ENCODE assay signal across 1 cellular context in genomic region chr1:234612352-234613127, GRCh38.
TF ChIP-seq lines count a peak whose summit lies in the region.

No MANE protein-coding gene starts in this region.

TF ChIP-seq in HepG2, 621 proteins besides CTCF, POLR2A, EP300 and RAD21 (continued from another document):
- TF ChIP-seq ZNF318 (CRISPR knock-in tag; IDR thresholded peaks at IDR 0.05) (peak; percentile 42; the same call in 1 of the 2 replicates), PLSCR1 (CRISPR knock-in tag; IDR thresholded peaks at IDR 0.05; ENCODE audit: borderline replicate concordance) (no peak), SNAI1 (CRISPR knock-in tag; IDR thresholded peaks at IDR 0.05; ENCODE audit: borderline replicate concordance) (no peak), PCBP2 (optimal IDR thresholded peaks at IDR 0.05; ENCODE audit: low read depth, low read length, poor library complexity, severe bottlenecking) (no peak), CCAR2 (optimal IDR thresholded peaks at IDR 0.05; ENCODE audit: low read depth, low read length) (peak; percentile 67), FOXJ3 (CRISPR knock-in tag; IDR thresholded peaks at IDR 0.05; ENCODE audit: borderline replicate concordance) (peak; percentile 95), ZNF367 (CRISPR knock-in tag; IDR thresholded peaks at IDR 0.05; ENCODE audit: borderline replicate concordance) (no peak), TMF1 (CRISPR knock-in tag; IDR thresholded peaks at IDR 0.05; ENCODE audit: low read depth) (no peak), MED8 (CRISPR knock-in tag; IDR thresholded peaks at IDR 0.05; ENCODE audit: insufficient replicate concordance) (peak; percentile 100), KMT2B (CRISPR knock-in tag; IDR thresholded peaks at IDR 0.05) (peak; percentile 75), ZNF329 (CRISPR knock-in tag; IDR thresholded peaks at IDR 0.05; ENCODE audit: low read depth) (peak; percentile 58; the same call in 1 of the 2 replicates), KDM6A (CRISPR knock-in tag; IDR thresholded peaks at IDR 0.05; ENCODE audit: low read depth) (no peak), NFE2 (CRISPR knock-in tag; IDR thresholded peaks at IDR 0.05) (0 out of 2 replicates have a peak, but pooled peaks have one; percentile 48), MATR3 (CRISPR knock-in tag; IDR thresholded peaks at IDR 0.05) (no peak), ATRX (CRISPR knock-in tag; IDR thresholded peaks at IDR 0.05; ENCODE audit: borderline replicate concordance) (no peak)
- TF ChIP-seq, protein P1, sequence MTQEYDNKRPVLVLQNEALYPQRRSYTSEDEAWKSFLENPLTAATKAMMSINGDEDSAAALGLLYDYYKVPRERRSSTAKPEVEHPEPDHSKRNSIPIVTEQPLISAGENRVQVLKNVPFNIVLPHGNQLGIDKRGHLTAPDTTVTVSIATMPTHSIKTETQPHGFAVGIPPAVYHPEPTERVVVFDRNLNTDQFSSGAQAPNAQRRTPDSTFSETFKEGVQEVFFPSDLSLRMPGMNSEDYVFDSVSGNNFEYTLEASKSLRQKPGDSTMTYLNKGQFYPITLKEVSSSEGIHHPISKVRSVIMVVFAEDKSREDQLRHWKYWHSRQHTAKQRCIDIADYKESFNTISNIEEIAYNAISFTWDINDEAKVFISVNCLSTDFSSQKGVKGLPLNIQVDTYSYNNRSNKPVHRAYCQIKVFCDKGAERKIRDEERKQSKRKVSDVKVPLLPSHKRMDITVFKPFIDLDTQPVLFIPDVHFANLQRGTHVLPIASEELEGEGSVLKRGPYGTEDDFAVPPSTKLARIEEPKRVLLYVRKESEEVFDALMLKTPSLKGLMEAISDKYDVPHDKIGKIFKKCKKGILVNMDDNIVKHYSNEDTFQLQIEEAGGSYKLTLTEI (CRISPR knock-in tag; conservative IDR thresholded peaks at IDR 0.05), result no peak; the same call in 1 of the 2 replicates
- TF ChIP-seq, protein P2, sequence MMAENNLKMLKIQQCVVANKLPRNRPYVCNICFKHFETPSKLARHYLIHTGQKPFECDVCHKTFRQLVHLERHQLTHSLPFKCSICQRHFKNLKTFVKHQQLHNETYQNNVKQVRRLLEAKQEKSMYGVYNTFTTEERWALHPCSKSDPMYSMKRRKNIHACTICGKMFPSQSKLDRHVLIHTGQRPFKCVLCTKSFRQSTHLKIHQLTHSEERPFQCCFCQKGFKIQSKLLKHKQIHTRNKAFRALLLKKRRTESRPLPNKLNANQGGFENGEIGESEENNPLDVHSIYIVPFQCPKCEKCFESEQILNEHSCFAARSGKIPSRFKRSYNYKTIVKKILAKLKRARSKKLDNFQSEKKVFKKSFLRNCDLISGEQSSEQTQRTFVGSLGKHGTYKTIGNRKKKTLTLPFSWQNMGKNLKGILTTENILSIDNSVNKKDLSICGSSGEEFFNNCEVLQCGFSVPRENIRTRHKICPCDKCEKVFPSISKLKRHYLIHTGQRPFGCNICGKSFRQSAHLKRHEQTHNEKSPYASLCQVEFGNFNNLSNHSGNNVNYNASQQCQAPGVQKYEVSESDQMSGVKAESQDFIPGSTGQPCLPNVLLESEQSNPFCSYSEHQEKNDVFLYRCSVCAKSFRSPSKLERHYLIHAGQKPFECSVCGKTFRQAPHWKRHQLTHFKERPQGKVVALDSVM (CRISPR knock-in tag; IDR thresholded peaks at IDR 0.05), result peak; percentile 48; the same call in 1 of the 2 replicates
- TF ChIP-seq, protein P3, sequence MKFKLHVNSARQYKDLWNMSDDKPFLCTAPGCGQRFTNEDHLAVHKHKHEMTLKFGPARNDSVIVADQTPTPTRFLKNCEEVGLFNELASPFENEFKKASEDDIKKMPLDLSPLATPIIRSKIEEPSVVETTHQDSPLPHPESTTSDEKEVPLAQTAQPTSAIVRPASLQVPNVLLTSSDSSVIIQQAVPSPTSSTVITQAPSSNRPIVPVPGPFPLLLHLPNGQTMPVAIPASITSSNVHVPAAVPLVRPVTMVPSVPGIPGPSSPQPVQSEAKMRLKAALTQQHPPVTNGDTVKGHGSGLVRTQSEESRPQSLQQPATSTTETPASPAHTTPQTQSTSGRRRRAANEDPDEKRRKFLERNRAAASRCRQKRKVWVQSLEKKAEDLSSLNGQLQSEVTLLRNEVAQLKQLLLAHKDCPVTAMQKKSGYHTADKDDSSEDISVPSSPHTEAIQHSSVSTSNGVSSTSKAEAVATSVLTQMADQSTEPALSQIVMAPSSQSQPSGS (CRISPR knock-in tag; IDR thresholded peaks at IDR 0.05), result peak; percentile 98
